ENCODE assay signal across 9 cellular contexts in the genomic region with DNA sequence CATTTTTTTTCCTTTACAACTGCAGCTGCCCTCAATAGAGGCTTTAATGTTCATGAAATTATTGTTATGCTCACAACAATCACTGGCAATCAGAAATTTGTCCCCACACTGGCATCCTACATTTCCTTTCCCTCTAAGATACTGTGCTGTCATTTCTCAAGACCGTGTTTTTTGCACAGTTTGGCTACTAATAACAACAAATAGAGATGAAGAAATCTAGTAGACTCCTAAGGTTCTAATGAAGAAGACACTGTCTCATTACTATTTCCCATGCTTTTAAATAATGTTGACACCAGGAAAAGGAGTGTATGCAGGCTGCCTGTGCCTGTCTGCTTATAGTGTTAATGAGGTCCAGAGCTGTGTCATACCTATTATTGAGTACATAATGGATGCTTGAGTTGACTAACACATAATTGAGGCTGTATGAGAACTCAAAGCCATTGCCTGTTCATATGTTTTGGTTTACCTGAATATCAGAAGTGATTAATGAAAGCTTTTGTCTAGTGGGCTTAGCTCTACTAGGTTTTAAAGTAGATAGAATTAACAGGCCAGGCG. TPM values are rescaled to one million over a fixed set of nuclear protein-coding genes. Genes with fewer than 3 reads are reported as not detected.
A peak's percentile ranks its signal among the peaks of the same experiment; 100 is the strongest.
DNase-seq lines count a peak whose midpoint lies in the region; TF ChIP-seq lines count a peak whose summit lies in the region.
"Had no signal": no experiment of that assay in that cellular context is flagged by ENCODE, and none has a peak within 500 bp of the region (broad histone marks: within the 10 kb centered on the region; RNA-seq: fewer than 3 reads in every experiment).

No MANE protein-coding gene starts in this region.

- H3K27ac Mint-ChIP-seq in Caco-2 (ENCODE audit: unreplicated experiment) (peak overlapping the region; percentile 85), progenitor cell of endocrine pancreas (no peak overlapping the region)

- BruUV-seq in Caco-2 (replicated peaks; lab: Mats Ljungman, UMichigan): no TSS peak

- no peaks in the 10 kb centered on the region for H3K9me3 Mint-ChIP-seq in Caco-2 (ENCODE audit: unreplicated experiment)
- H3K9me3 Mint-ChIP-seq in progenitor cell of endocrine pancreas (ENCODE audit: low read depth): peaks cover 3% of the 10 kb centered on the region

- H3K27ac ChIP-seq in OCI-LY1 (ENCODE audit: low read depth, low read length, poor library complexity, severe bottlenecking): no peak overlapping the region
- H3K27ac ChIP-seq in duodenal mucosa (ENCODE audit: low read depth, low read length): peak overlapping the region; percentile 97
- no peak overlapping the region for H3K27ac ChIP-seq in trophoblast cell (ENCODE audit: low read depth, low read length)

- no peak for DNase-seq in Caco-2
- no peak for DNase-seq in progenitor cell of endocrine pancreas (ENCODE audit: low spot score, unreplicated experiment)
- no peak for DNase-seq in NCI-H446 treated with DMSO at 0.1 percent for 48 hours (lab: John Stamatoyannopoulos, UW)
- DNase-seq in trophoblast cell: no peak
- DNase-seq in Kasumi-1 (lab: John Stamatoyannopoulos, UW): no peak
- DNase-seq in NCI-H82 treated with DMSO at 0.1 percent for 48 hours (lab: John Stamatoyannopoulos, UW; ENCODE audit: unreplicated experiment): no peak
- DNase-seq: NCI-H510A had no signal

- H3K4me3 Mint-ChIP-seq in Caco-2 (ENCODE audit: unreplicated experiment): peak overlapping the region; percentile 81
- H3K4me3 Mint-ChIP-seq in progenitor cell of endocrine pancreas (ENCODE audit: low read depth): peak overlapping the region; percentile 90

- no peak overlapping the region for H3K23ac ChIP-seq in trophoblast cell (ENCODE audit: low read length)

- H3K4me3 ChIP-seq in Caco-2 (ENCODE audit: low read depth, low read length) (peak overlapping the region; percentile 51), OCI-LY1 (ENCODE audit: low read depth, low read length, poor library complexity, severe bottlenecking) (peak overlapping the region; percentile 84), duodenal mucosa (ENCODE audit: low read depth in 1 of 2, low read length in 2 of 2) (peak overlapping the region; percentile 93 to 95), trophoblast cell (ENCODE audit: low read depth, low read length) (no peak overlapping the region)

- WGBS in trophoblast cell (ENCODE audit: extremely low coverage, insufficient coverage, insufficient read length): no CpG with 5 or more reads among the region's 2 CpGs

- H3K79me1 ChIP-seq in trophoblast cell (ENCODE audit: low read length): peaks cover 11% of the 10 kb centered on the region

- POLR2A ChIA-PET in Caco-2 (lab: Charles Lee): no interaction called here

- H3K18ac ChIP-seq in trophoblast cell (ENCODE audit: low read length): no peak overlapping the region

- intact Hi-C loops in Caco-2 (cut with micrococcal nuclease; ENCODE audit: unreplicated experiment): loop anchor here (5.0 kb wide), 1 partner anchor 227 kb away; no protein-coding TSS in a partner anchor

- no peak overlapping the region for H3K4ac ChIP-seq in trophoblast cell (ENCODE audit: low read depth, low read length)

- H4K12ac ChIP-seq in trophoblast cell (ENCODE audit: low read depth, low read length): no peak overlapping the region

- H3K4me1 ChIP-seq in Caco-2: peaks cover 20% of the 10 kb centered on the region
- peaks cover 27% of the 10 kb centered on the region for H3K4me1 ChIP-seq in OCI-LY1 (ENCODE audit: insufficient read depth, low read length, severe bottlenecking)
- H3K4me1 ChIP-seq in duodenal mucosa (ENCODE audit: control insufficient read depth in 1 of 2, insufficient read depth in 2 of 2, low read length in 2 of 2): peaks cover 12 to 17% of the 10 kb centered on the region in 2 donors
- H3K4me1 ChIP-seq in trophoblast cell (ENCODE audit: control insufficient read depth in 1 of 2, insufficient read depth in 2 of 2, low read length in 2 of 2): peaks cover 0 to 2% of the 10 kb centered on the region in 2 experiments

- H4K8ac ChIP-seq in trophoblast cell (ENCODE audit: low read depth, low read length): no peak overlapping the region

- no peak overlapping the region for H2AK5ac ChIP-seq in trophoblast cell (ENCODE audit: low read length)

- H4K91ac ChIP-seq in trophoblast cell (ENCODE audit: low read depth, low read length): no peak overlapping the region

- H3K27me3 ChIP-seq in Caco-2 (replicated peaks; ENCODE audit: control insufficient read depth, insufficient read depth, low read length) (no peaks in the 10 kb centered on the region), OCI-LY1 (ENCODE audit: insufficient read depth, low read length) (no peaks in the 10 kb centered on the region), duodenal mucosa (ENCODE audit: control insufficient read depth in 1 of 2, insufficient read depth in 2 of 2, low read length in 2 of 2) (no peaks in the 10 kb centered on the region), trophoblast cell (ENCODE audit: insufficient read depth, low read length) (no peaks in the 10 kb centered on the region)

- H3K9ac ChIP-seq in OCI-LY1 (ENCODE audit: low read length): no peak overlapping the region
- H3K9ac ChIP-seq in duodenal mucosa (ENCODE audit: low read depth in 1 of 2, low read length in 2 of 2): peak overlapping the region; percentile 90 to 94
- H3K9ac ChIP-seq in trophoblast cell (ENCODE audit: low read length): no peak overlapping the region

- H3K9me3 ChIP-seq in Caco-2: peaks cover 5% of the 10 kb centered on the region
- no peaks in the 10 kb centered on the region for H3K9me3 ChIP-seq in OCI-LY1 (ENCODE audit: low read length)
- no peaks in the 10 kb centered on the region for H3K9me3 ChIP-seq in duodenal mucosa (ENCODE audit: control insufficient read depth in 1 of 2, low read length in 2 of 2)
- peaks cover 6% of the 10 kb centered on the region for H3K9me3 ChIP-seq in trophoblast cell (ENCODE audit: insufficient read depth, low read depth, low read length)

- peaks cover 7% of the 10 kb centered on the region for H3K4me1 Mint-ChIP-seq in Caco-2 (ENCODE audit: low read depth, unreplicated experiment)
- peaks cover 8% of the 10 kb centered on the region for H3K4me1 Mint-ChIP-seq in progenitor cell of endocrine pancreas (ENCODE audit: low read depth)

- peaks cover 54% of the 10 kb centered on the region for H3K36me3 Mint-ChIP-seq in Caco-2 (ENCODE audit: insufficient read depth, unreplicated experiment)
- H3K36me3 Mint-ChIP-seq in progenitor cell of endocrine pancreas (ENCODE audit: insufficient read depth): peaks cover 5% of the 10 kb centered on the region

- H3K9me2 ChIP-seq in OCI-LY1 (ENCODE audit: low read depth, low read length): no peaks in the 10 kb centered on the region

- H4K20me1 ChIP-seq in OCI-LY1 (ENCODE audit: insufficient read depth, low read length): no peaks in the 10 kb centered on the region

- no peaks in the 10 kb centered on the region for H3K36me3 ChIP-seq in Caco-2 (ENCODE audit: control insufficient read depth, insufficient read depth, low read length)
- peaks cover 15% of the 10 kb centered on the region for H3K36me3 ChIP-seq in OCI-LY1 (ENCODE audit: insufficient read depth, low read length)
- H3K36me3 ChIP-seq in duodenal mucosa (ENCODE audit: control insufficient read depth in 1 of 2, insufficient read depth in 2 of 2, low read length in 2 of 2): no peaks in the 10 kb centered on the region
- peaks cover 3 to 4% of the 10 kb centered on the region in 2 experiments for H3K36me3 ChIP-seq in trophoblast cell (ENCODE audit: control insufficient read depth in 1 of 2, insufficient read depth in 2 of 2, low read length in 2 of 2)

- TF ChIP-seq CTCF in Caco-2 (IDR thresholded peaks at IDR 0.05; ENCODE audit: insufficient read depth in 1 of 2, low read depth in 1 of 2, low read length in 1 of 2, severe bottlenecking in 1 of 2, unreplicated experiment in 1 of 2) (no peak), OCI-LY1 (IDR thresholded peaks at IDR 0.05; ENCODE audit: low read length) (no peak), progenitor cell of endocrine pancreas (IDR thresholded peaks at IDR 0.05; ENCODE audit: unreplicated experiment) (no peak)

- H2BK120ac ChIP-seq in trophoblast cell (ENCODE audit: insufficient read depth, low read length, poor library complexity): no peak overlapping the region

- H3K27me3 Mint-ChIP-seq in Caco-2 (ENCODE audit: insufficient read depth, unreplicated experiment): no peaks in the 10 kb centered on the region
- H3K27me3 Mint-ChIP-seq in progenitor cell of endocrine pancreas: no peaks in the 10 kb centered on the region

- H3F3A ChIP-seq in OCI-LY1 (ENCODE audit: insufficient read depth, low read length): no peaks in the 10 kb centered on the region

- H3K4me2 ChIP-seq in OCI-LY1 (ENCODE audit: low read length) (peak overlapping the region; percentile 77), trophoblast cell (ENCODE audit: low read length) (no peak overlapping the region)

- no peak overlapping the region for H3K14ac ChIP-seq in trophoblast cell (ENCODE audit: low read length)

- no peak overlapping the region for H2BK5ac ChIP-seq in trophoblast cell (ENCODE audit: low read depth, low read length, poor library complexity)

- CTCF ChIA-PET in Caco-2 (lab: Charles Lee): no interaction called here

- H3K79me2 ChIP-seq in OCI-LY1 (ENCODE audit: insufficient read depth, low read length) (peaks cover 31% of the 10 kb centered on the region), trophoblast cell (ENCODE audit: control insufficient read depth, insufficient read depth, low read length, poor library complexity) (peaks cover 11% of the 10 kb centered on the region)

- H2AFZ ChIP-seq in OCI-LY1 (ENCODE audit: low read length): no peak overlapping the region
- H2AFZ ChIP-seq in trophoblast cell (ENCODE audit: insufficient read depth, low read length, poor library complexity): no peak overlapping the region

- no peak overlapping the region for H2BK12ac ChIP-seq in trophoblast cell (ENCODE audit: low read length)

RNA-seq across cellular contexts. Expression of a gene that starts 1.5 kb away (rescaled TPM):
- total RNA-seq in Caco-2 (2022) (140 and 151 TPM in 2 replicates), progenitor cell of endocrine pancreas (97.7 and 112 TPM in 2 replicates)
- 65.0 and 68.6 TPM in 2 replicates for polyA plus RNA-seq in trophoblast cell (2013)

Comparison
In these comparisons a context has a peak if more than half of its experiments do, and no peak if none do; other contexts are left out.
1. H3K9ac ChIP-seq: peak in duodenal mucosa (2 of 2); none in OCI-LY1 (single experiment) and trophoblast cell (single experiment).